ENCODE assay signal across 10 cellular contexts in the genomic region with DNA sequence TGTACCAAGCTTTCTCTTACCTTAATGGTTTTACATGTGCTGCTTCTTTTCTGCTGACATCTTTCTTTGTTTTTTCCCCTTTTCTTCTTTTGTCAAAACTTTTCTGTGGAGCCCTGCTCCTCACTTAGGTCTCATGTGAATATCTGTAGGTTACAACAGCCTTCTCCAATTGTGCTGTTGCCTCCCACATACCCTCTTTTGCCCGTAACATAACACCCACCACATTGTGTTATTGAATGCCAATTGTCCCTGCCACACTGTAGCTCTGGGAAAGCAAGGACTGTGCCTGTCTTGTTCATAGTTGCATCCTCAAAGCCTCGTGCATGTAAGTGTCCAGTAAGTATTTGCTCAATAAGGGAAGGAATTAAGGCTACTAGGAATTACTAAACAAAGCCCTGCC. TPM values are rescaled to one million over a fixed set of nuclear protein-coding genes. Genes with fewer than 3 reads are reported as not detected.
"Had no signal": no experiment of that assay in that cellular context is flagged by ENCODE, and none has a peak within 500 bp of the region (broad histone marks: within the 10 kb centered on the region; RNA-seq: fewer than 3 reads in every experiment).

No MANE protein-coding gene starts in this region.

- H3K4me3 Mint-ChIP-seq: H9, HFFc6, IgD-negative memory B cell had no signal

- DNase-seq: GM23248, GOT3, H9, HCEC 1CT, HFFc6, KBM-7 had no signal

- H2AFZ ChIP-seq: GM23248 had no signal

- H3K4me3 ChIP-seq: GM23248 had no signal

- H3K9me3 Mint-ChIP-seq: H9, HFFc6 had no signal

- FAIRE-seq: H54, HTR-8/SVneo had no signal

- H3K4me1 Mint-ChIP-seq: IgD-negative memory B cell had no signal

- H3K27ac Mint-ChIP-seq: H9, HFFc6, IgD-negative memory B cell had no signal

- H3K9ac ChIP-seq: GM23248 had no signal

- H3K27ac ChIP-seq: GM23248 had no signal

RNA-seq across cellular contexts. Expression of a gene that starts 46.3 kb away (rescaled TPM):
- total RNA-seq: HT-29 had no signal
